ENCODE assay signal across 9 cellular contexts in genomic region chr11:63882555-63883242, GRCh38. TPM values are rescaled to one million over a fixed set of nuclear protein-coding genes. Genes with fewer than 3 reads are reported as not detected.
DNase-seq lines count a peak whose midpoint lies in the region; ATAC-seq lines count a peak whose summit lies in the region.
"Had no signal": no experiment of that assay in that cellular context is flagged by ENCODE, and none has a peak within 500 bp of the region (broad histone marks: within the 10 kb centered on the region; RNA-seq: fewer than 3 reads in every experiment).

No MANE protein-coding gene starts in this region.

- ATAC-seq in HG02642 (IDR thresholded peaks at IDR 0.05; ENCODE audit: poor library complexity, unreplicated experiment) = no peak

- DNase-seq in NCI-H1417 (lab: John Stamatoyannopoulos, UW) (peak in 2 of 3 experiments; percentile 16 to 59), NCI-H1417 treated with DMSO at 0.1 percent for 48 hours (lab: John Stamatoyannopoulos, UW) (no peak), RPMI7951 (ENCODE audit: low read depth) (peak; percentile 26), foreskin melanocyte (peak; percentile 54), renal cortical epithelial cell (ENCODE audit: low read depth) (peak; percentile 38), NCI-H128 (lab: John Stamatoyannopoulos, UW; ENCODE audit: unreplicated experiment) (no peak), GM19238 (ENCODE audit: insufficient read length, low spot score) (no peak)
- DNase-seq: NCI-H526 treated with DMSO at 0.1 percent for 48 hours had no signal

RNA-seq across cellular contexts. Expression of gene RCOR2, which starts 34.3 kb away (rescaled TPM):
- total RNA-seq in RPMI7951 (2014; rRNA removed; shearing (Covaris generic)) = 0.96 and 2.1 TPM in 2 replicates
- 0.35 and 1.6 TPM in 2 replicates for total RNA-seq in renal cortical epithelial cell

RNA-seq across cellular contexts. Expression of gene MARK2, which starts 43.8 kb away (rescaled TPM):
- 7.5 and 9.0 TPM in 2 replicates for total RNA-seq in RPMI7951 (2014; rRNA removed; shearing (Covaris generic))
- total RNA-seq in renal cortical epithelial cell = 12.5 and 25.2 TPM in 2 replicates

RNA-seq across cellular contexts. Expression of gene NAA40, which starts 56.1 kb away (rescaled TPM):
- total RNA-seq in RPMI7951 (2014; rRNA removed; shearing (Covaris generic)) = 10.8 TPM in 2 replicates
- 7.1 and 25.8 TPM in 2 replicates for total RNA-seq in renal cortical epithelial cell

Comparison
In these comparisons a context has a peak if more than half of its experiments do, and no peak if none do; other contexts are left out.
1. DNase-seq: peak in NCI-H1417 (2 of 3), RPMI7951 (single experiment), foreskin melanocyte (single experiment) and renal cortical epithelial cell (single experiment); none in NCI-H1417 treated with DMSO at 0.1 percent for 48 hours (single experiment), NCI-H128 (single experiment) and GM19238 (single experiment).